19 cellular contexts compared by ENCODE assay signal in the genomic region with DNA sequence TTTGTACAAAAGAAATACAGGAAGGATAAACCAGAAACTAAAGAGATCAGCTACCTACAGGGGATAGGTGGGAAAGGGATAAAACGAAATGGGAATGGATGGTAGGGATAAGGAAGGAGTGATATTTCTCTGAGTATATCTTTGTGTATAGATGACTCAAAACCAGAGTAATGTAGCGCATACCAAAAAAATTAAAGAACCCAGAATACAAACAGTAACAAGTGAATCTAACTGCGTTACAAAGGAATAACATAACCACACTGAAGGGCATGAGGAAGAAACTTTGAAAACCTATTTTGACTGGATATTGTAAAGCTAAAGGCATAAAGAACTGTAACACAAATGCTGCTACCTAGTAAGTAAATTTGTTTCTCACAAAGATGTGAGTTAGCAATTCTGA.
"Had no signal": no experiment of that assay in that cellular context is flagged by ENCODE, and none has a peak within 500 bp of the region (broad histone marks: within the 10 kb centered on the region; RNA-seq: fewer than 3 reads in every experiment).

No MANE protein-coding gene starts in this region.

- H3K27me3 Mint-ChIP-seq: type B pancreatic cell had no signal

- H3K9me3 ChIP-seq: colonic mucosa, sigmoid colon, SK-N-SH had no signal

- H2AFZ ChIP-seq: hepatocyte had no signal

- H3K4me3 ChIP-seq: cardiac muscle cell, colonic mucosa, hepatocyte, sigmoid colon had no signal

- H3K4me3 Mint-ChIP-seq: type B pancreatic cell had no signal

- H3K4me1 ChIP-seq: colonic mucosa had no signal

- H3K36me3 Mint-ChIP-seq: activated naive CD4-positive, alpha-beta T cell treated with anti-CD3 and anti-CD28 coated beads, Interleukin-2, amount 50 U/mL, for 72 hours; type B pancreatic cell had no signal

- H3K36me3 ChIP-seq: cardiac muscle cell, colonic mucosa, sigmoid colon had no signal

- H3K27ac ChIP-seq: cardiac muscle cell, colonic mucosa, hepatocyte had no signal

- FAIRE-seq: TTC549 had no signal

- H3K9me3 Mint-ChIP-seq: activated naive CD4-positive, alpha-beta T cell treated with anti-CD3 and anti-CD28 coated beads, Interleukin-2, amount 50 U/mL, for 72 hours; type B pancreatic cell had no signal

- H3K4me2 ChIP-seq: hepatocyte, SK-N-SH had no signal

- H3K27ac Mint-ChIP-seq: activated naive CD4-positive, alpha-beta T cell treated with anti-CD3 and anti-CD28 coated beads, Interleukin-2, amount 50 U/mL, for 72 hours; type B pancreatic cell had no signal

- DNase-seq: activated CD4-positive, alpha-beta T cell treated with anti-CD3 and anti-CD28 coated beads, Interleukin-2, amount 50 U/mL, for 1 hour; activated CD4-positive, CD25-positive, alpha-beta regulatory T cell; activated effector memory CD4-positive, alpha-beta T cell treated with anti-CD3 and anti-CD28 coated beads, Interleukin-2, amount 50 U/mL, for 16 hours; activated T-cell treated with anti-CD3 and anti-CD28 coated beads for 4 hours; aorta; colonic mucosa; effector memory CD4-positive, alpha-beta T cell; kidney glomerular epithelial cell; midbrain; occipital lobe; sigmoid colon; SK-N-SH; stimulated activated naive CD4-positive, alpha-beta T cell treated with Interleukin-2 at 50 U/mL for 16 hours; T-helper 2 cell had no signal

- H3K27me3 ChIP-seq: cardiac muscle cell, colonic mucosa, hepatocyte, sigmoid colon had no signal

- H3K9ac ChIP-seq: SK-N-SH had no signal

- ATAC-seq: activated naive CD4-positive, alpha-beta T cell treated with anti-CD3 and anti-CD28 coated beads, Interleukin-2, amount 50 U/mL, for 72 hours had no signal
